In the genomic region with DNA sequence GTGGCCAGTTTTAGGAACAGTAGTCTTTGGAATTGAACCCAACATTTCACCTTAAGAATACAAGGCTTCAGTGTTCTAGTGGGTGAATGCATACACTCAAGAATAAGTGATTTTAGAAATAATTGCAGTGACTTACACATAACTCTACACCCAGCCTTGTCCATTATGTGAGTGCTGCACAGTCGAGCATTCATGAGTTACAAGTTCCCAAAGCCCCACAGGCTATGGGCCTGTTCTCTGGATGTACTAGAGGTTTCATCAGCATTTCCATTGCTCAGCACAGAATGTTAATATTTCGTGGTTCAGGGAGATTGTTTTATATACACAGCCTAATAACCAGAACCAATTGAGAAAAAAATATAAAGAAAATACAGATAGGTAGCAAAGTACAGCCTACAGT, we compare ENCODE assay signal across 17 cellular contexts. TPM values are rescaled to one million over a fixed set of nuclear protein-coding genes. Genes with fewer than 3 reads are reported as not detected.
DNase-seq lines count a peak whose midpoint lies in the region; ATAC-seq and TF ChIP-seq lines count a peak whose summit lies in the region.
"Had no signal": no experiment of that assay in that cellular context is flagged by ENCODE, and none has a peak within 500 bp of the region (broad histone marks: within the 10 kb centered on the region; RNA-seq: fewer than 3 reads in every experiment).

No MANE protein-coding gene starts in this region.

- H3K9ac ChIP-seq in IMR-90 (ENCODE audit: low read depth, low read length) (no peak overlapping the region), mesenchymal stem cell (ENCODE audit: low read length) (no peak overlapping the region)

- peaks cover 10% of the 10 kb centered on the region; the same call in 1 of the 2 replicates for H4K20me1 ChIP-seq in IMR-90 (ENCODE audit: insufficient read depth, low read length)

- H2BK5ac ChIP-seq in IMR-90 (ENCODE audit: low read depth, low read length, poor library complexity, severe bottlenecking), result no peak overlapping the region
- no peak overlapping the region for H2BK5ac ChIP-seq in mesenchymal stem cell (ENCODE audit: low read depth, low read length, poor library complexity, severe bottlenecking)

- H4K8ac ChIP-seq in IMR-90 (ENCODE audit: low read depth in 2 of 2, low read length in 2 of 2) (no peak overlapping the region), mesenchymal stem cell (ENCODE audit: low read length) (no peak overlapping the region)

- intact Hi-C loops in IMR-90 (cut with micrococcal nuclease) (no loop called here), testis (cut with DNase I; ENCODE audit: low total_unique reads) (no loop called here), posterior cingulate gyrus (cut with DNase I) (no loop called here)

- no peak overlapping the region for H3K18ac ChIP-seq in IMR-90 (ENCODE audit: low read depth, low read length)
- H3K18ac ChIP-seq in mesenchymal stem cell (ENCODE audit: low read depth in 1 of 2, low read length in 2 of 2), result no peak overlapping the region

- H3K4me2 ChIP-seq in IMR-90 (ENCODE audit: low read depth, low read length) (no peak overlapping the region), mesenchymal stem cell (ENCODE audit: low read length, poor library complexity, severe bottlenecking) (no peak overlapping the region)

- no peak for ATAC-seq in IMR-90 (ENCODE audit: low read depth)

- H3K79me1 ChIP-seq in IMR-90 (ENCODE audit: low read depth in 1 of 2, low read length in 2 of 2) (peaks cover 16 to 70% of the 10 kb centered on the region in 2 experiments; a peak in 3 of 4 replicates), mesenchymal stem cell (replicated peaks; ENCODE audit: low read length, poor library complexity, severe bottlenecking) (peaks cover 9% of the 10 kb centered on the region)

- no peak for TF ChIP-seq CTCF in AG09319 (IDR thresholded peaks at IDR 0.05; ENCODE audit: low read depth, low read length)
- TF ChIP-seq CTCF in IMR-90 (conservative IDR thresholded peaks at IDR 0.05; ENCODE audit: low read depth, low read length), result no peak
- TF ChIP-seq CTCF in choroid plexus epithelial cell (conservative IDR thresholded peaks at IDR 0.05; ENCODE audit: low read depth, low read length), result no peak
- TF ChIP-seq CTCF in testis (IDR thresholded peaks at IDR 0.05), result no peak

- no TSS peak for BruUV-seq in IMR-90 (replicated peaks; lab: Mats Ljungman, UMichigan)

- in situ Hi-C loops in IMR-90 (cut with MboI; ENCODE audit: low sequenced_read_pairs), result no loop called here

- H3K27ac ChIP-seq in IMR-90 (ENCODE audit: insufficient read depth, low read length) (no peak overlapping the region), mesenchymal stem cell (ENCODE audit: low read length, poor library complexity, severe bottlenecking) (no peak overlapping the region), testis (no peak overlapping the region)
- H3K27ac ChIP-seq: HL-60 had no signal

- H4K5ac ChIP-seq in IMR-90 (ENCODE audit: low read depth, low read length), result no peak overlapping the region

- DNase-seq in AG09319 (ENCODE audit: extremely low read depth, low read depth), result peak; percentile 38
- DNase-seq in IMR-90, result peak; percentile 67
- DNase-seq in choroid plexus epithelial cell (ENCODE audit: low read depth), result peak; percentile 39
- peak; percentile 72 for DNase-seq in mesenchymal stem cell
- no peak for DNase-seq in testis
- no peak for DNase-seq in posterior cingulate gyrus
- DNase-seq in stimulated activated CD4-positive, alpha-beta T cell treated with anti-CD3 and anti-CD28 coated beads, Interleukin-12 subunit alpha, Interleukin-12 subunit beta, amount 100 ng/mL, for 4 hours, result no peak
- DNase-seq in NCI-H1092 (lab: John Stamatoyannopoulos, UW), result no peak
- DNase-seq: Caco-2; NCI-H1417; NCI-H187 treated with DMSO at 0.1 percent for 48 hours; NCI-H446; NK-92 treated with Interleukin-12 subunit alpha and Interleukin-12 subunit beta, amount 100 ng/mL, for 24 hours; SHP77 treated with DMSO at 0.1 percent for 48 hours had no signal

- H3K4me3 ChIP-seq in IMR-90 (ENCODE audit: insufficient read depth, low read depth, low read length), result no peak overlapping the region
- no peak overlapping the region for H3K4me3 ChIP-seq in choroid plexus epithelial cell (ENCODE audit: low read depth, low read length)
- H3K4me3 ChIP-seq in mesenchymal stem cell (ENCODE audit: insufficient read depth in 1 of 2, low read depth in 1 of 2, low read length in 2 of 2), result no peak overlapping the region
- no peak overlapping the region for H3K4me3 ChIP-seq in testis
- H3K4me3 ChIP-seq: HAP-1 had no signal

- no peak overlapping the region for H3K56ac ChIP-seq in IMR-90 (ENCODE audit: extremely low read depth, insufficient read depth, low read length)

- no peak overlapping the region for H3K4ac ChIP-seq in IMR-90 (ENCODE audit: low read depth, low read length)
- H3K4ac ChIP-seq in mesenchymal stem cell (ENCODE audit: low read depth in 1 of 2, low read length in 2 of 2), result no peak overlapping the region

- no peak overlapping the region for H2BK20ac ChIP-seq in IMR-90 (ENCODE audit: low read depth, low read length)

- peaks cover 3% of the 10 kb centered on the region; the same call in 1 of the 2 replicates for H3K9me1 ChIP-seq in IMR-90 (ENCODE audit: insufficient read depth, low read length)

- POLR2A ChIA-PET in IMR-90 (lab: Charles Lee; ENCODE audit: unreplicated experiment), result no interaction called here

- no peak overlapping the region for H4K91ac ChIP-seq in IMR-90 (ENCODE audit: insufficient read depth, low read depth, low read length)
- H4K91ac ChIP-seq in mesenchymal stem cell (ENCODE audit: low read length), result no peak overlapping the region

- CTCF ChIA-PET in IMR-90 (lab: Yijun Ruan, JAX), result interaction anchor here (0.5 kb wide), 1 partner anchor 112 kb away, joined by 4 read pairs; no protein-coding TSS in a partner anchor

- no peaks in the 10 kb centered on the region for H3K27me3 ChIP-seq in IMR-90 (ENCODE audit: control insufficient read depth, insufficient read depth, low read length)
- H3K27me3 ChIP-seq in mesenchymal stem cell (ENCODE audit: control insufficient read depth in 1 of 2, insufficient read depth in 1 of 2, low read length in 2 of 2), result no peaks in the 10 kb centered on the region
- H3K27me3 ChIP-seq in testis, result no peaks in the 10 kb centered on the region

- TF ChIP-seq POLR2A in IMR-90 (IDR thresholded peaks at IDR 0.05; ENCODE audit: low read depth, low read length), result no peak
- TF ChIP-seq POLR2A in testis (IDR thresholded peaks at IDR 0.05), result no peak

- TF ChIP-seq RAD21 in IMR-90 (IDR thresholded peaks at IDR 0.05; ENCODE audit: low read length), result no peak

- H2AFZ ChIP-seq in IMR-90 (replicated peaks; ENCODE audit: low read length, poor library complexity) (no peak overlapping the region), mesenchymal stem cell (ENCODE audit: low read depth, low read length) (no peak overlapping the region)

- H2BK15ac ChIP-seq in IMR-90 (ENCODE audit: low read depth, low read length), result no peak overlapping the region
- no peak overlapping the region for H2BK15ac ChIP-seq in mesenchymal stem cell (ENCODE audit: low read depth, poor library complexity, severe bottlenecking)

- H3K4me1 ChIP-seq in IMR-90 (ENCODE audit: control insufficient read depth, insufficient read depth, low read length), result peaks cover 12% of the 10 kb centered on the region
- H3K4me1 ChIP-seq in mesenchymal stem cell (ENCODE audit: control insufficient read depth, insufficient read depth, low read depth, low read length), result peaks cover 2% of the 10 kb centered on the region
- peaks cover 6% of the 10 kb centered on the region for H3K4me1 ChIP-seq in testis

- H3K14ac ChIP-seq in IMR-90 (replicated peaks; ENCODE audit: low read depth, low read length), result no peak overlapping the region
- H3K14ac ChIP-seq in mesenchymal stem cell (ENCODE audit: low read length in 2 of 2), result no peak overlapping the region

- no peak overlapping the region for H2BK12ac ChIP-seq in mesenchymal stem cell (ENCODE audit: low read length in 2 of 2)

- H2AK5ac ChIP-seq in IMR-90 (ENCODE audit: low read depth, low read length) (no peak overlapping the region), mesenchymal stem cell (ENCODE audit: low read length, severe bottlenecking) (no peak overlapping the region)

- H2BK120ac ChIP-seq in IMR-90 (ENCODE audit: low read depth, low read length) (no peak overlapping the region), mesenchymal stem cell (ENCODE audit: low read depth, low read length) (no peak overlapping the region)

- dilution Hi-C loops in IMR-90 (cut with HindIII; ENCODE audit: low sequenced_read_pairs, unreplicated experiment), result no loop called here

- no CpG with 5 or more reads among the region's 2 CpGs for WGBS in IMR-90 (ENCODE audit: extremely low coverage in 2 of 2, insufficient read length in 1 of 2), 2 experiments
- WGBS in mesenchymal stem cell, result 100% methylated on average over 1 of the region's 2 CpGs
- 75 to 83% methylated on average over 2 of the region's 2 CpGs for WGBS in testis, 2 donors

- H2AK9ac ChIP-seq in IMR-90 (replicated peaks; ENCODE audit: low read depth, low read length, poor library complexity), result no peak overlapping the region

- peaks cover 4% of the 10 kb centered on the region for H3K36me3 ChIP-seq in IMR-90 (ENCODE audit: control insufficient read depth, insufficient read depth, low read length)
- peaks cover 0 to 7% of the 10 kb centered on the region in 2 experiments for H3K36me3 ChIP-seq in mesenchymal stem cell (ENCODE audit: control insufficient read depth in 1 of 2, insufficient read depth in 2 of 2, low read depth in 1 of 2, low read length in 2 of 2)
- H3K36me3 ChIP-seq in testis (ENCODE audit: low read depth, missing control alignments), result no peaks in the 10 kb centered on the region
- H3K36me3 ChIP-seq: HAP-1 had no signal

- H3K9me3 ChIP-seq in IMR-90 (ENCODE audit: control insufficient read depth, insufficient read depth, low read length) (no peaks in the 10 kb centered on the region), mesenchymal stem cell (ENCODE audit: control insufficient read depth, low read length) (no peaks in the 10 kb centered on the region), testis (no peaks in the 10 kb centered on the region)
- H3K9me3 ChIP-seq: Caco-2, HAP-1 had no signal

- H3K23ac ChIP-seq in IMR-90 (ENCODE audit: low read depth, low read length) (no peak overlapping the region), mesenchymal stem cell (ENCODE audit: low read length in 2 of 2) (no peak overlapping the region)

TF ChIP-seq in IMR-90, 13 proteins besides CTCF, POLR2A, EP300 and RAD21 (continues in another document):
- no peak for TF ChIP-seq SMC3 (IDR thresholded peaks at IDR 0.05; ENCODE audit: low read depth, low read length)
- TF ChIP-seq NFE2L2 (IDR thresholded peaks at IDR 0.05; ENCODE audit: low read depth, low read length), result no peak
- no peak for TF ChIP-seq RFX5 (IDR thresholded peaks at IDR 0.05; ENCODE audit: low read depth, low read length)

RNA-seq across cellular contexts. Expression of a gene that starts 11.7 kb away (rescaled TPM):
- total RNA-seq in IMR-90 (2012; rRNA removed) (55.0 and 58.6 TPM in 2 replicates), testis (1 to 10 TPM; 4.6 to 6.4 TPM)
- polyA plus RNA-seq in IMR-90 (2012; rRNA removed) (51.1 and 63.3 TPM in 2 replicates), testis (ENCODE audit: insufficient read depth, low read depth, low replicate concordance) (20.1 TPM)
- polyA plus RNA-seq in IMR-90 (2012; cell fraction: cytosol; rRNA removed), result 27.9 and 34.6 TPM in 2 replicates
- 18.2 and 48.5 TPM in 2 replicates for polyA plus RNA-seq in IMR-90 (2012; cell fraction: nucleus; rRNA removed; ENCODE audit: low replicate concordance)
- polyA plus RNA-seq in mesenchymal stem cell (2013, experiment 1 of 2), result 79.7 TPM
- polyA plus RNA-seq in mesenchymal stem cell (2013, experiment 2 of 2), result 80.1 TPM
- total RNA-seq: OCI-LY7 had no signal

Comparison
In these comparisons a context has a peak if more than half of its experiments do, and no peak if none do; other contexts are left out.
1. DNase-seq: peak in AG09319 (single experiment), IMR-90 (single experiment), choroid plexus epithelial cell (single experiment) and mesenchymal stem cell (single experiment); none in testis (single experiment), posterior cingulate gyrus (0 of 10), stimulated activated CD4-positive, alpha-beta T cell treated with anti-CD3 and anti-CD28 coated beads, Interleukin-12 subunit alpha, Interleukin-12 subunit beta, amount 100 ng/mL, for 4 hours (single experiment) and NCI-H1092 (single experiment).